In the genomic region with DNA sequence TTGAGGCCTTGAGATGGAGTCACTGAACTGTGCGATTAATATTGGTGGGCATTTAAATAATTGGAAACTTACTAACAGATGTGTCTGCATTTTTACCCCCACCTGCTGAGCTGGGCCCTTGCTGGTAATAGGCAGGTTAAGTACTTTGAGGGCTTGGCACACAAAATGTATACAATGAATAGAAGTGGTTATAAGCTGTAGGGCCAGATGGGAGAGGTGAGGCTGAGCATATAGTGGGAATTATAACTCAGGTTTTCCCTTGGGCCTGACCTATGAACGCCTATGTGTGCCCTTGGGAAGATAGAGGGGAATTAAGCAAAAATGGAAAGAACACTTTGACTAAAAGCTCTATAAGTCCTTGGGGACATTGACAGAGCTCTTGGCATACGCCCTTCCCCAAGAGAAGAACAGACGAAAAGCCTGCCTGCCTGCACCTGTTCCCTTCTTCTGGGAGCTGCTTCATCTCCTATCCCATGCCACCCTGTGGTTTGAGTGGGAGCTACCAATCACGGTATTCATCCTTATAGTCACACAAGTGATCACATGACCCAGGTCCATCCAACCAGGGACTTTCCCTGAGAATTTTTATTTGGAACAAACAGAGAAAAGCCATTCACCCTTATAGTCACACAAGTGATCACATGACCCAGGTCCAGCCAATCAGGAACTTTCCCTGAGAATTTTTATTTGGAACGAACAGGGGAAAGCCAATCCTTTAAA, we compare ENCODE assay signal across 1 cellular context.
A peak's percentile ranks its signal among the peaks of the same experiment; 100 is the strongest.
TF ChIP-seq lines count a peak whose summit lies in the region.

No MANE protein-coding gene starts in this region.

TF ChIP-seq in K562, 482 proteins besides CTCF, POLR2A, EP300 and RAD21 (continued from another document):
- TF ChIP-seq TFE3 (CRISPR knock-in tag; IDR thresholded peaks at IDR 0.05) (peak; percentile 85), NEUROD1 (IDR thresholded peaks at IDR 0.05; ENCODE audit: borderline replicate concordance, low read depth, low read length, partially characterized antibody) (no peak), RAD51 (IDR thresholded peaks at IDR 0.05; ENCODE audit: borderline replicate concordance, low read depth) (peak; percentile 55), ARNT (IDR thresholded peaks at IDR 0.05) (no peak), HMG20A (CRISPR knock-in tag; conservative IDR thresholded peaks at IDR 0.05) (no peak), PHF8 (IDR thresholded peaks at IDR 0.05; ENCODE audit: borderline replicate concordance, low read length) (no peak), ZBTB43 (CRISPR knock-in tag; IDR thresholded peaks at IDR 0.05) (no peak), HDAC1 (IDR thresholded peaks at IDR 0.05) (no peak), ZNF174 (CRISPR knock-in tag; IDR thresholded peaks at IDR 0.05) (no peak)
- TF ChIP-seq, protein P1, sequence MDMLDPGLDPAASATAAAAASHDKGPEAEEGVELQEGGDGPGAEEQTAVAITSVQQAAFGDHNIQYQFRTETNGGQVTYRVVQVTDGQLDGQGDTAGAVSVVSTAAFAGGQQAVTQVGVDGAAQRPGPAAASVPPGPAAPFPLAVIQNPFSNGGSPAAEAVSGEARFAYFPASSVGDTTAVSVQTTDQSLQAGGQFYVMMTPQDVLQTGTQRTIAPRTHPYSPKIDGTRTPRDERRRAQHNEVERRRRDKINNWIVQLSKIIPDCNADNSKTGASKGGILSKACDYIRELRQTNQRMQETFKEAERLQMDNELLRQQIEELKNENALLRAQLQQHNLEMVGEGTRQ (CRISPR knock-in tag; IDR thresholded peaks at IDR 0.05): 0 out of 2 replicates have a peak, but pooled peaks have one; percentile 14
- TF ChIP-seq, protein P2, sequence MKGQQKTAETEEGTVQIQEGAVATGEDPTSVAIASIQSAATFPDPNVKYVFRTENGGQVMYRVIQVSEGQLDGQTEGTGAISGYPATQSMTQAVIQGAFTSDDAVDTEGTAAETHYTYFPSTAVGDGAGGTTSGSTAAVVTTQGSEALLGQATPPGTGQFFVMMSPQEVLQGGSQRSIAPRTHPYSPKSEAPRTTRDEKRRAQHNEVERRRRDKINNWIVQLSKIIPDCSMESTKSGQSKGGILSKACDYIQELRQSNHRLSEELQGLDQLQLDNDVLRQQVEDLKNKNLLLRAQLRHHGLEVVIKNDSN (CRISPR knock-in tag; IDR thresholded peaks at IDR 0.05): peak; percentile 27; the same call in 1 of the 2 replicates
